ENCODE assay signal across 8 cellular contexts in genomic region chr6:157148391-157149323, GRCh38.
DNase-seq lines count a peak whose midpoint lies in the region; ATAC-seq and TF ChIP-seq lines count a peak whose summit lies in the region.

No MANE protein-coding gene starts in this region.

- H3K4me3 Mint-ChIP-seq in neural crest cell (peak overlapping the region; percentile 41), Caco-2 (ENCODE audit: unreplicated experiment) (no peak overlapping the region)

- CTCF ChIA-PET in BJ (lab: Yijun Ruan, JAX) (no interaction called here), Caco-2 (lab: Charles Lee) (no interaction called here)

- peak overlapping the region; percentile 61 to 72 (median 65) for H3K27ac ChIP-seq in esophagus muscularis mucosa (replicated peaks in 1 of 4)

- peaks cover 39 to 51% (median 48%) of the 10 kb centered on the region in 4 donors for H3K4me1 ChIP-seq in esophagus muscularis mucosa
- H3K4me1 ChIP-seq in Caco-2, result no peaks in the 10 kb centered on the region

- DNase-seq in BJ (ENCODE audit: low read depth), result peak; percentile 80
- no peak for DNase-seq in esophagus muscularis mucosa (ENCODE audit: extremely low spot score)
- DNase-seq in neural crest cell (ENCODE audit: low read depth, low spot score), result no peak
- DNase-seq in GM20000 (ENCODE audit: low spot score), result no peak
- DNase-seq in Caco-2, result no peak

- no peak for TF ChIP-seq POLR2A in esophagus muscularis mucosa (IDR thresholded peaks at IDR 0.05; ENCODE audit: low read depth)

- 0 out of 2 replicates have a peak, but pooled peaks cover 1% of the 10 kb centered on the region for H3K36me3 ChIP-seq in BJ (ENCODE audit: control insufficient read depth, insufficient read depth, low read length)
- peaks cover 0 to 22% (median 0%) of the 10 kb centered on the region in 4 donors for H3K36me3 ChIP-seq in esophagus muscularis mucosa
- H3K36me3 ChIP-seq in Caco-2 (ENCODE audit: control insufficient read depth, insufficient read depth, low read length), result no peaks in the 10 kb centered on the region; the same call in 1 of the 2 replicates

- H3K27me3 Mint-ChIP-seq in neural crest cell (ENCODE audit: low read depth) (peaks cover 3% of the 10 kb centered on the region), Caco-2 (ENCODE audit: insufficient read depth, unreplicated experiment) (no peaks in the 10 kb centered on the region)

- BruUV-seq in Caco-2 (replicated peaks; lab: Mats Ljungman, UMichigan), result no TSS peak

- peaks cover 4% of the 10 kb centered on the region for H3K9me3 Mint-ChIP-seq in neural crest cell
- no peaks in the 10 kb centered on the region for H3K9me3 Mint-ChIP-seq in Caco-2 (ENCODE audit: unreplicated experiment)

- H3K4me3 ChIP-seq in BJ (ENCODE audit: low read depth, low read length), result no peak overlapping the region
- no peak overlapping the region for H3K4me3 ChIP-seq in esophagus muscularis mucosa
- no peak overlapping the region for H3K4me3 ChIP-seq in Caco-2 (ENCODE audit: low read depth, low read length)

- intact Hi-C loops in esophagus muscularis mucosa (cut with DNase I), result no loop called here
- intact Hi-C loops in Caco-2 (cut with micrococcal nuclease; ENCODE audit: unreplicated experiment), result no loop called here

- POLR2A ChIA-PET in BJ (lab: Charles Lee), result no interaction called here
- POLR2A ChIA-PET in Caco-2 (lab: Charles Lee), result no interaction called here

- ATAC-seq in GM18858 (IDR thresholded peaks at IDR 0.05; ENCODE audit: unreplicated experiment) (no peak), GM21528 (IDR thresholded peaks at IDR 0.05; ENCODE audit: low FRiP score, unreplicated experiment) (no peak)

- H3K36me3 Mint-ChIP-seq in neural crest cell (ENCODE audit: low read depth), result peaks cover 18% of the 10 kb centered on the region
- H3K36me3 Mint-ChIP-seq in Caco-2 (ENCODE audit: insufficient read depth, unreplicated experiment), result peaks cover 6% of the 10 kb centered on the region

- H3K4me1 Mint-ChIP-seq in neural crest cell (peaks cover 48% of the 10 kb centered on the region), Caco-2 (ENCODE audit: low read depth, unreplicated experiment) (no peaks in the 10 kb centered on the region)

- no peak for TF ChIP-seq EP300 in esophagus muscularis mucosa (IDR thresholded peaks at IDR 0.05)

- peak overlapping the region; percentile 40 for H3K27ac Mint-ChIP-seq in neural crest cell (ENCODE audit: unreplicated experiment)
- no peak overlapping the region for H3K27ac Mint-ChIP-seq in Caco-2 (ENCODE audit: unreplicated experiment)

- H3K9me3 ChIP-seq in esophagus muscularis mucosa (no peaks in the 10 kb centered on the region), Caco-2 (no peaks in the 10 kb centered on the region)

- WGBS in esophagus muscularis mucosa, result 61% methylated on average over 18 of the region's 25 CpGs

- TF ChIP-seq CTCF in BJ (IDR thresholded peaks at IDR 0.05; ENCODE audit: insufficient read depth, low read depth, low read length) (no peak), esophagus muscularis mucosa (IDR thresholded peaks at IDR 0.05) (no peak), neural crest cell (conservative IDR thresholded peaks at IDR 0.05) (no peak), GM20000 (IDR thresholded peaks at IDR 0.05; ENCODE audit: extremely low read depth, missing control alignments) (no peak), Caco-2 (IDR thresholded peaks at IDR 0.05; ENCODE audit: insufficient read depth in 1 of 2, low read depth in 1 of 2, low read length in 1 of 2, severe bottlenecking in 1 of 2, unreplicated experiment in 1 of 2) (no peak)

- H3K27me3 ChIP-seq in BJ (ENCODE audit: control insufficient read depth, insufficient read depth, low read length), result no peaks in the 10 kb centered on the region
- no peaks in the 10 kb centered on the region for H3K27me3 ChIP-seq in esophagus muscularis mucosa
- no peaks in the 10 kb centered on the region for H3K27me3 ChIP-seq in Caco-2 (replicated peaks; ENCODE audit: control insufficient read depth, insufficient read depth, low read length)

TF ChIP-seq in PFSK-1, 5 proteins besides CTCF, POLR2A, EP300 and RAD21:
- TF ChIP-seq SIN3A (IDR thresholded peaks at IDR 0.05; ENCODE audit: borderline replicate concordance, insufficient read depth, low read length) (no peak), FOXP2 (optimal IDR thresholded peaks at IDR 0.05; ENCODE audit: borderline replicate concordance, extremely low read depth, extremely low read length, insufficient read depth) (peak; percentile 61)
